Comparison of ENCODE assay signal across 13 cellular contexts in the genomic region with DNA sequence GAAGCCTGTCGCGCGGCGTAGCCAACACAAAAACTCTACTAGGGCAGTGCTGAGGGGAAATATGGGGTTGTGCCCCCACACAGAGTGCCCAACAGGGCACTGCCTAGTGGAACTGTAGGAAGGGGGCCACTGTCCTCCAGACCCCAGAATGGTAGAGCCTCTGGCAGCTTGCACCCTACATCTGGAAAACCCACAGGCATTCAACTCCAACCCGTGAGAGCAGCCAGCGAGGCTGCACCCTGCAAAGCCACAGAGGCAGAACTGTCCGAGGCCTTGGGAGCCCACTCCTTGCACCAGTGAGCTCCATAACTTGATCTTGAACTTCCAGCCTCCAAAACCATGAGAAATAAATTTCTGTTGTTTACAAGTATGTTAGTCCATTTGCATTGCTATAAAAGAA. TPM values are rescaled to one million over a fixed set of nuclear protein-coding genes. Genes with fewer than 3 reads are reported as not detected.
DNase-seq lines count a peak whose midpoint lies in the region; ATAC-seq and TF ChIP-seq lines count a peak whose summit lies in the region.
"Had no signal": no experiment of that assay in that cellular context is flagged by ENCODE, and none has a peak within 500 bp of the region (broad histone marks: within the 10 kb centered on the region; RNA-seq: fewer than 3 reads in every experiment).

No MANE protein-coding gene starts in this region.

- no peaks in the 10 kb centered on the region for H4K20me1 ChIP-seq in Loucy (ENCODE audit: insufficient read depth, low read length, poor library complexity, severe bottlenecking)

- ATAC-seq in CD8-positive, alpha-beta T cell, result no peak
- no peak for ATAC-seq in natural killer cell treated with Interleukin-12 subunit alpha and Interleukin-12 subunit beta and Interleukin-15 and Interleukin-18, amount 100 ng/mL, for 72 hours
- ATAC-seq in aorta (ENCODE audit: low FRiP score) (no peak), HG02588 (IDR thresholded peaks at IDR 0.05; ENCODE audit: unreplicated experiment) (no peak)

- no peaks in the 10 kb centered on the region for H3K9me2 ChIP-seq in Loucy (replicated peaks; ENCODE audit: low read depth, low read length)

- peaks cover 61% of the 10 kb centered on the region for H3K4me1 Mint-ChIP-seq in CD8-positive, alpha-beta T cell (ENCODE audit: low read depth)
- peaks cover 35 to 50% of the 10 kb centered on the region in 2 donors for H3K4me1 Mint-ChIP-seq in natural killer cell treated with Interleukin-12 subunit alpha and Interleukin-12 subunit beta and Interleukin-15 and Interleukin-18, amount 100 ng/mL, for 72 hours (ENCODE audit: low read depth in 2 of 2)

- CTCF ChIA-PET in CD8-positive, alpha-beta T cell (lab: Charles Lee), result interaction anchor here (1.0 kb wide), 1 partner anchor 88 kb away, joined by 3 read pairs; no protein-coding TSS in a partner anchor

- H3K4me1 ChIP-seq in CD8-positive, alpha-beta T cell (ENCODE audit: insufficient read depth, low read length), result peaks cover 43% of the 10 kb centered on the region
- H3K4me1 ChIP-seq in Loucy (ENCODE audit: insufficient read depth, low read length, poor library complexity, severe bottlenecking), result peaks cover 14% of the 10 kb centered on the region
- H3K4me1 ChIP-seq in aorta (ENCODE audit: control insufficient read depth in 1 of 2, insufficient read depth in 2 of 2, low read length in 2 of 2), result peaks cover 0 to 5% of the 10 kb centered on the region in 2 donors
- H3K4me1 ChIP-seq: BE2C, right lobe of liver had no signal

- intact Hi-C loops in CD8-positive, alpha-beta T cell (cut with DNase I, micrococcal nuclease), result loop anchor here in 1 of 2 experiments (2.0 kb wide), 1 partner anchor 58 kb away; no protein-coding TSS in a partner anchor
- intact Hi-C loops in aorta (cut with DNase I), result no loop called here

- no peak for DNase-seq in CD8-positive, alpha-beta T cell
- DNase-seq in natural killer cell treated with Interleukin-12 subunit alpha and Interleukin-12 subunit beta and Interleukin-15 and Interleukin-18, amount 100 ng/mL, for 72 hours (ENCODE audit: low spot score), result no peak
- DNase-seq in aorta (no peak), foreskin fibroblast (no peak)
- DNase-seq: BE2C; GOT3; NCI-H2107; right lobe of liver; stimulated activated CD4-positive, alpha-beta T cell treated with anti-CD3 and anti-CD28 coated beads, Interleukin-4, amount 100 ng/mL, for 1 hour; T1000 had no signal

- peaks cover 6% of the 10 kb centered on the region for H3K36me3 Mint-ChIP-seq in CD8-positive, alpha-beta T cell
- peaks cover 6% of the 10 kb centered on the region for H3K36me3 Mint-ChIP-seq in natural killer cell treated with Interleukin-12 subunit alpha and Interleukin-12 subunit beta and Interleukin-15 and Interleukin-18, amount 100 ng/mL, for 72 hours

- peak overlapping the region; percentile 87 for H3K4me3 Mint-ChIP-seq in CD8-positive, alpha-beta T cell
- H3K4me3 Mint-ChIP-seq in natural killer cell treated with Interleukin-12 subunit alpha and Interleukin-12 subunit beta and Interleukin-15 and Interleukin-18, amount 100 ng/mL, for 72 hours, result peak overlapping the region; percentile 93

- H3K27ac ChIP-seq in CD8-positive, alpha-beta T cell (ENCODE audit: low read depth, low read length), result peak overlapping the region; percentile 85
- H3K27ac ChIP-seq in angular gyrus (ENCODE audit: low read depth, low read length), result peak overlapping the region; percentile 42
- no peak overlapping the region for H3K27ac ChIP-seq in aorta (ENCODE audit: low read depth in 1 of 2, low read length in 2 of 2)

- no peaks in the 10 kb centered on the region for H3K79me2 ChIP-seq in Loucy (ENCODE audit: insufficient read depth, low read length)

- H3K27me3 ChIP-seq in CD8-positive, alpha-beta T cell (ENCODE audit: insufficient read depth, low read length), result no peaks in the 10 kb centered on the region
- H3K27me3 ChIP-seq in Loucy (ENCODE audit: insufficient read depth, low read length, poor library complexity, severe bottlenecking) (no peaks in the 10 kb centered on the region), aorta (ENCODE audit: control insufficient read depth in 1 of 2, insufficient read depth in 2 of 2, low read length in 1 of 2) (no peaks in the 10 kb centered on the region)
- H3K27me3 ChIP-seq: BE2C, right lobe of liver had no signal

- H3F3A ChIP-seq in Loucy (ENCODE audit: low read depth), result 0 out of 2 replicates have a peak, but pooled peaks cover 6% of the 10 kb centered on the region

- H3K4me2 ChIP-seq in Loucy (ENCODE audit: low read depth, low read length, poor library complexity, severe bottlenecking), result peak overlapping the region; percentile 90

- POLR2A ChIA-PET in CD8-positive, alpha-beta T cell (lab: Charles Lee), result interaction anchor here (3.9 kb wide), 1 partner anchor 28 kb away, joined by 36 read pairs; a partner anchor contains a TSS

- H3K27ac Mint-ChIP-seq in CD8-positive, alpha-beta T cell, result peak overlapping the region; percentile 99
- peak overlapping the region; percentile 97 to 99 for H3K27ac Mint-ChIP-seq in natural killer cell treated with Interleukin-12 subunit alpha and Interleukin-12 subunit beta and Interleukin-15 and Interleukin-18, amount 100 ng/mL, for 72 hours

- H3K36me3 ChIP-seq in CD8-positive, alpha-beta T cell (ENCODE audit: insufficient read depth, low read length), result no peaks in the 10 kb centered on the region
- no peaks in the 10 kb centered on the region for H3K36me3 ChIP-seq in Loucy (ENCODE audit: insufficient read depth, low read length)
- peaks cover 0 to 5% of the 10 kb centered on the region in 2 donors for H3K36me3 ChIP-seq in aorta (ENCODE audit: control insufficient read depth in 1 of 2, insufficient read depth in 2 of 2, low read length in 1 of 2)
- H3K36me3 ChIP-seq: BE2C, right lobe of liver had no signal

- WGBS in aorta, 2 donors, result 84% methylated on average over 7 of the region's 7 CpGs

- no peak overlapping the region for H3K4me3 ChIP-seq in CD8-positive, alpha-beta T cell (ENCODE audit: low read depth, low read length)
- peak overlapping the region; percentile 73 for H3K4me3 ChIP-seq in Loucy (ENCODE audit: low read length, poor library complexity, severe bottlenecking)
- no peak overlapping the region for H3K4me3 ChIP-seq in aorta (ENCODE audit: low read length in 2 of 2)
- H3K4me3 ChIP-seq in foreskin fibroblast (ENCODE audit: low read depth in 1 of 2, low read length in 2 of 2), result no peak overlapping the region
- H3K4me3 ChIP-seq: right lobe of liver had no signal

- peak overlapping the region; percentile 39 for H3K9ac ChIP-seq in Loucy (ENCODE audit: low read depth, low read length, poor library complexity, severe bottlenecking)

- no peaks in the 10 kb centered on the region for H3K9me3 Mint-ChIP-seq in CD8-positive, alpha-beta T cell
- no peaks in the 10 kb centered on the region for H3K9me3 Mint-ChIP-seq in natural killer cell treated with Interleukin-12 subunit alpha and Interleukin-12 subunit beta and Interleukin-15 and Interleukin-18, amount 100 ng/mL, for 72 hours

- H3K9me3 ChIP-seq in CD8-positive, alpha-beta T cell (ENCODE audit: low read length), result no peaks in the 10 kb centered on the region
- no peaks in the 10 kb centered on the region for H3K9me3 ChIP-seq in Loucy (ENCODE audit: insufficient read depth, low read depth, low read length)
- H3K9me3 ChIP-seq in aorta (ENCODE audit: control insufficient read depth, low read length), result no peaks in the 10 kb centered on the region
- H3K9me3 ChIP-seq: BE2C, right lobe of liver had no signal

- TF ChIP-seq CTCF in CD8-positive, alpha-beta T cell (IDR thresholded peaks at IDR 0.05), result no peak
- TF ChIP-seq CTCF in Loucy (conservative IDR thresholded peaks at IDR 0.05; ENCODE audit: low read length) (no peak), foreskin fibroblast (IDR thresholded peaks at IDR 0.05; ENCODE audit: low read depth, low read length) (no peak)

- H2AFZ ChIP-seq in Loucy (ENCODE audit: low read length), result no peak overlapping the region

- H3K27me3 Mint-ChIP-seq in CD8-positive, alpha-beta T cell (ENCODE audit: low read depth), result no peaks in the 10 kb centered on the region
- no peaks in the 10 kb centered on the region for H3K27me3 Mint-ChIP-seq in natural killer cell treated with Interleukin-12 subunit alpha and Interleukin-12 subunit beta and Interleukin-15 and Interleukin-18, amount 100 ng/mL, for 72 hours

RNA-seq across cellular contexts. Expression of a gene that starts 27.7 kb away (rescaled TPM):
- total RNA-seq in CD8-positive, alpha-beta T cell, result 10 to 100 TPM in 1 of 2 experiments, 1 to 10 TPM in 1; 8.2 to 10.4 TPM
- 10 to 100 TPM in 1 of 2 donors, 1 to 10 TPM in 1; 8.2 to 10.6 TPM for total RNA-seq in natural killer cell treated with Interleukin-12 subunit alpha and Interleukin-12 subunit beta and Interleukin-15 and Interleukin-18, amount 100 ng/mL, for 72 hours
- 10 to 100 TPM; 30.6 to 44.7 TPM for total RNA-seq in aorta
- 10 to 100 TPM; 22.5 to 34.6 TPM for polyA plus RNA-seq in aorta

Comparison
In these comparisons a context has a peak if more than half of its experiments do, and no peak if none do; other contexts are left out.
1. H3K27ac ChIP-seq: peak in CD8-positive, alpha-beta T cell (single experiment) and angular gyrus (single experiment); none in aorta (0 of 2).